12 cellular contexts compared by ENCODE assay signal in the genomic region with DNA sequence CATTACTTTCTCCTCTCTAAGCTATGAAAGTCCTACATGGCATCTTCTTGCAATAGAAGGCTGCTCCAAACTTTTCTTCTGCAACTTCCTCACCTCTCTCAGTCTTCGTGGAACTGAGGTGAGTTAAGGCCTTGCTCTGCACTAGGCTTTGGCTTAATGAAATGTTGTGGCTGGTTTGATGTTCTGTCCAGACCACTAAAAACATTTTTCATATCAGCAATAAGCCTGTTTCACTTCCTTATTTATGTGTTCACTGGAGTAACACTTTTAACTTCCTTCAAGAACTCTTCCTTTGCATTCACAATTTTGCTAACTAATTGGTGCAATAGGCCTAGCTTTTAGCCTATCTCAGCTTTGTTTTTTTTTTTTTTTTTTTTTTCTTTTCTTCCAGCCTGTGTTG.
DNase-seq lines count a peak whose midpoint lies in the region; ATAC-seq and TF ChIP-seq lines count a peak whose summit lies in the region.
"Had no signal": no experiment of that assay in that cellular context is flagged by ENCODE, and none has a peak within 500 bp of the region (broad histone marks: within the 10 kb centered on the region; RNA-seq: fewer than 3 reads in every experiment).

No MANE protein-coding gene starts in this region.

- no peaks in the 10 kb centered on the region for H3K4me1 Mint-ChIP-seq in glutamatergic neuron (ENCODE audit: low read depth, unreplicated experiment)

- DNase-seq in mucosa of descending colon (no peak), SHP77 treated with DMSO at 0.1 percent for 48 hours (lab: John Stamatoyannopoulos, UW) (no peak), NCI-H2196 treated with DMSO at 0.1 percent for 48 hours (lab: John Stamatoyannopoulos, UW; ENCODE audit: unreplicated experiment) (no peak), glutamatergic neuron (no peak), iPS-NIHi11 (ENCODE audit: low spot score) (no peak)
- DNase-seq: brain microvascular endothelial cell; ovary; stimulated activated CD4-positive, alpha-beta T cell treated with anti-CD3 and anti-CD28 coated beads, Interleukin-2, amount 100 ng/mL, for 24 hours had no signal

- H3K4me3 Mint-ChIP-seq in glutamatergic neuron (ENCODE audit: unreplicated experiment), result no peak overlapping the region

- intact Hi-C loops in mucosa of descending colon (cut with DNase I, micrococcal nuclease), result no loop called here

- H3K36me3 ChIP-seq in mucosa of descending colon (ENCODE audit: low read depth), result no peaks in the 10 kb centered on the region
- H3K36me3 ChIP-seq: brain microvascular endothelial cell, ovary had no signal

- ATAC-seq in GM19328 (IDR thresholded peaks at IDR 0.05; ENCODE audit: unreplicated experiment), result peak; percentile 79
- peak; percentile 91 for ATAC-seq in HG02870 (IDR thresholded peaks at IDR 0.05; ENCODE audit: unreplicated experiment)
- ATAC-seq in HG03575 (IDR thresholded peaks at IDR 0.05; ENCODE audit: extremely low read depth, insufficient number of reproducible peaks, low FRiP score, unreplicated experiment), result peak; percentile 89
- ATAC-seq in mucosa of descending colon, result peak; percentile 47

- no peaks in the 10 kb centered on the region for H3K4me1 ChIP-seq in mucosa of descending colon (ENCODE audit: low read depth)

- H3K27ac Mint-ChIP-seq in glutamatergic neuron (ENCODE audit: unreplicated experiment), result no peak overlapping the region

- H3K27me3 Mint-ChIP-seq in glutamatergic neuron (ENCODE audit: unreplicated experiment), result no peaks in the 10 kb centered on the region

- H3K9me3 ChIP-seq in mucosa of descending colon, result no peaks in the 10 kb centered on the region
- H3K9me3 ChIP-seq: ovary had no signal

- TF ChIP-seq CTCF in mucosa of descending colon (IDR thresholded peaks at IDR 0.05) (no peak), glutamatergic neuron (IDR thresholded peaks at IDR 0.05; ENCODE audit: partially characterized antibody, unreplicated experiment) (no peak)

- H3K36me3 Mint-ChIP-seq in glutamatergic neuron (ENCODE audit: unreplicated experiment), result no peaks in the 10 kb centered on the region

- peaks cover 2% of the 10 kb centered on the region for H3K9me3 Mint-ChIP-seq in glutamatergic neuron (ENCODE audit: unreplicated experiment)

- H3K4me3 ChIP-seq in mucosa of descending colon, result no peak overlapping the region
- H3K4me3 ChIP-seq: ovary, SK-N-MC had no signal
